ENCODE assay signal across 9 cellular contexts in the genomic region with DNA sequence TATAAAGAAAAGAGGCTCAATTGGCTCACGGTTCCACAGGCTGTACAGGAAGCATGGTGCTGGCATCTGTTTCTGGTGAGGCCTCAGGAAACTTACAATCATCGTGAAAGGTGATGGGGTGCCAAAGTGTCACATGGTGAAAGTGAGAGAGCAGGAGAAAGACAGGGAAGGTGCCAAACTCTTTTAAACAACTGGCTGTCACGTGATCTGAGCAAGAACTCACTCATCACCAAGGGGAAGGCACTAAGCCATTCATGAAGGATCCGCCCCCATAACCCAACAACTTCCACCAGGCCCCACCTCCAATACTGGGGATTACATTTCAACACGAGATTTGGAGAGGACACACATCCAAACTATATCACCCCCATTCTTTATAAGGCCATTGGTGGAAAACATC. TPM values are rescaled to one million over a fixed set of nuclear protein-coding genes. Genes with fewer than 3 reads are reported as not detected.
"Had no signal": no experiment of that assay in that cellular context is flagged by ENCODE, and none has a peak within 500 bp of the region (broad histone marks: within the 10 kb centered on the region; RNA-seq: fewer than 3 reads in every experiment).

No MANE protein-coding gene starts in this region.

- H3K36me3 ChIP-seq: HAP-1 had no signal

- H3K27ac Mint-ChIP-seq: HFFc6 had no signal

- H2AFZ ChIP-seq: GM23248 had no signal

- H3K4me3 ChIP-seq: GM23248, HAP-1 had no signal

- H3K9me3 Mint-ChIP-seq: HFFc6 had no signal

- H3K9me3 ChIP-seq: HAP-1 had no signal

- H3K4me1 ChIP-seq: HAP-1 had no signal

- H3K27ac ChIP-seq: GM23248 had no signal

- H3K4me3 Mint-ChIP-seq: HFFc6 had no signal

- H3K9ac ChIP-seq: GM23248 had no signal

- DNase-seq: GM23248, GOT3, H7, HFFc6, IMR-90, KG1 had no signal

- ATAC-seq: HCT116 had no signal

RNA-seq across cellular contexts. Expression of gene HS3ST2, which starts 28.4 kb away (rescaled TPM):
- total RNA-seq: GM23248, HFFc6, HT1080, IMR-90 had no signal
- polyA plus RNA-seq: GM23248, IMR-90 had no signal
